In the genomic region with DNA sequence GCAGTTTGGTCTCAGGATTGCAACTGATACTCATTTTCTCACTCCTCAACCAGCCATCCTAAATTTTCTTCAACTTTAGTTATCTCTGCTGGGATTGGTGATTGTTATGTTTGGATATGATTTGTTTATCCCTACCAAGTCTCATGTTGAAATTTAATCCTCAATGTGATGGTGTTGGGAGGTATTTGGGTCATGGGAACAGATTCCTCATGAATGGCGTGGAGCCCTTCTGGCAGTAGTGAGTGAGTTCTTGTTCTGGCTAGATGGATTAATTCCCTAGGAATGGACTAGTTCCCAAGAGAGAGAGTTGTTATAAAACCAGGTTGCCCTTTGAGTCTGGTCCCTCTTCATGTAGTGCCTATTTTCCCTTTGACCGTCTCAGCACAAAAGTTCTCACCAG, we compare ENCODE assay signal across 12 cellular contexts.
A peak's percentile ranks its signal among the peaks of the same experiment; 100 is the strongest.
DNase-seq lines count a peak whose midpoint lies in the region; ATAC-seq and TF ChIP-seq lines count a peak whose summit lies in the region.
"Had no signal": no experiment of that assay in that cellular context is flagged by ENCODE, and none has a peak within 500 bp of the region (broad histone marks: within the 10 kb centered on the region; RNA-seq: fewer than 3 reads in every experiment).

No MANE protein-coding gene starts in this region.

- DNase-seq in AG10803 (ENCODE audit: low read depth) (peak; percentile 51), GM04503 (ENCODE audit: low read depth) (peak; percentile 36), M059J (ENCODE audit: low read depth) (peak; percentile 9), sciatic nerve (ENCODE audit: low spot score) (no peak), body of pancreas (no peak), KG1 (lab: John Stamatoyannopoulos, UW) (no peak), stomach (no peak)
- DNase-seq: Caco-2; CD8-positive, alpha-beta memory T cell; DND-41; GM23248; H7 had no signal

- H3K4me1 ChIP-seq in body of pancreas = no peaks in the 10 kb centered on the region
- H3K4me1 ChIP-seq in stomach = no peaks in the 10 kb centered on the region
- H3K4me1 ChIP-seq: Caco-2 had no signal

- no peaks in the 10 kb centered on the region for H3K27me3 ChIP-seq in body of pancreas
- no peaks in the 10 kb centered on the region for H3K27me3 ChIP-seq in stomach

- WGBS in body of pancreas, 2 donors = 84 to 86% methylated on average over 2 of the region's 2 CpGs
- 81 to 95% (median 87%) methylated on average over 2 of the region's 2 CpGs for WGBS in stomach, 5 donors

- no peak for TF ChIP-seq POLR2A in body of pancreas (IDR thresholded peaks at IDR 0.05)
- TF ChIP-seq POLR2A in stomach (IDR thresholded peaks at IDR 0.05) = no peak

- no peak for TF ChIP-seq CTCF in AG10803 (conservative IDR thresholded peaks at IDR 0.05; ENCODE audit: low read length)
- TF ChIP-seq CTCF in body of pancreas (IDR thresholded peaks at IDR 0.05) = no peak
- TF ChIP-seq CTCF in stomach (IDR thresholded peaks at IDR 0.05) = no peak

- intact Hi-C loops in sciatic nerve (cut with DNase I) (no loop called here), body of pancreas (cut with DNase I) (no loop called here), stomach (cut with DNase I; ENCODE audit: low total_unique reads) (no loop called here)

- TF ChIP-seq EP300 in stomach (IDR thresholded peaks at IDR 0.05) = no peak

- H3K36me3 ChIP-seq in body of pancreas (replicated peaks in 1 of 2; ENCODE audit: insufficient read depth in 1 of 2, low read depth in 2 of 2) (no peaks in the 10 kb centered on the region), stomach (no peaks in the 10 kb centered on the region)

- H3K27ac ChIP-seq in body of pancreas (no peak overlapping the region), stomach (no peak overlapping the region)
- H3K27ac ChIP-seq: GM23248 had no signal

- no peak overlapping the region for H3K4me3 ChIP-seq in AG10803 (ENCODE audit: low read length)
- no peak overlapping the region for H3K4me3 ChIP-seq in body of pancreas
- H3K4me3 ChIP-seq in stomach = no peak overlapping the region
- H3K4me3 ChIP-seq: GM23248 had no signal

- ATAC-seq in sciatic nerve (peak; percentile 57), body of pancreas (no peak)

- H3K9me3 ChIP-seq in body of pancreas = no peaks in the 10 kb centered on the region
- peaks cover 0 to 8% (median 3%) of the 10 kb centered on the region in 4 donors for H3K9me3 ChIP-seq in stomach
- H3K9me3 ChIP-seq: Caco-2 had no signal

Comparison
In these comparisons a context has a peak if more than half of its experiments do, and no peak if none do; other contexts are left out.
1. DNase-seq: peak in AG10803 (single experiment), GM04503 (single experiment) and M059J (single experiment); none in sciatic nerve (single experiment), body of pancreas (0 of 4), KG1 (single experiment) and stomach (single experiment).